In genomic region chr11:65842144-65842543, GRCh38 we compare ENCODE assay signal across 19 cellular contexts. TPM values are rescaled to one million over a fixed set of nuclear protein-coding genes. Genes with fewer than 3 reads are reported as not detected.
DNase-seq lines count a peak whose midpoint lies in the region; ATAC-seq, FAIRE-seq and TF ChIP-seq lines count a peak whose summit lies in the region.
"Had no signal": no experiment of that assay in that cellular context is flagged by ENCODE, and none has a peak within 500 bp of the region (broad histone marks: within the 10 kb centered on the region; RNA-seq: fewer than 3 reads in every experiment).

No MANE protein-coding gene starts in this region.

- intact Hi-C loops in transverse colon (cut with DNase I; ENCODE audit: low total_unique reads), result no loop called here

- H3K9me3 ChIP-seq in Karpas-422 (ENCODE audit: low read length) (no peaks in the 10 kb centered on the region), transverse colon (no peaks in the 10 kb centered on the region)

- H3K4me3 Mint-ChIP-seq in osteocyte (ENCODE audit: unreplicated experiment), result no peak overlapping the region
- H3K4me3 Mint-ChIP-seq: CD14-positive monocyte; CD8-positive, alpha-beta T cell; GM23338 had no signal

- no peaks in the 10 kb centered on the region for H4K20me1 ChIP-seq in Karpas-422 (ENCODE audit: insufficient read depth, low read depth, low read length)

- H3K4me3 ChIP-seq in Karpas-422 (ENCODE audit: low read length), result no peak overlapping the region
- H3K4me3 ChIP-seq in transverse colon, result no peak overlapping the region
- H3K4me3 ChIP-seq: GM23338 had no signal

- H3K4me2 ChIP-seq in Karpas-422 (ENCODE audit: low read depth, low read length, poor library complexity, severe bottlenecking), result no peak overlapping the region
- H3K4me2 ChIP-seq: GM23338 had no signal

- no peak overlapping the region for H3K9ac ChIP-seq in Karpas-422 (ENCODE audit: low read length)

- H3K27me3 Mint-ChIP-seq in osteocyte (ENCODE audit: unreplicated experiment), result no peaks in the 10 kb centered on the region

- H3K36me3 ChIP-seq in Karpas-422 (ENCODE audit: insufficient read depth, low read length) (no peaks in the 10 kb centered on the region), transverse colon (no peaks in the 10 kb centered on the region)

- no peaks in the 10 kb centered on the region for H3K9me2 ChIP-seq in Karpas-422 (replicated peaks; ENCODE audit: insufficient read depth, low read length)

- in situ Hi-C loops in transverse colon (cut with MboI; ENCODE audit: low pct_ligation_motif_present in 1 of 4, low pct_unique_long_range_greater_than_20kb in 1 of 4, low sequenced_read_pairs in 3 of 4), result no loop called here

- TF ChIP-seq CTCF in transverse colon (IDR thresholded peaks at IDR 0.05) (no peak), osteocyte (IDR thresholded peaks at IDR 0.05) (no peak)

- no peak for TF ChIP-seq EP300 in transverse colon (IDR thresholded peaks at IDR 0.05; ENCODE audit: low read depth)

- H3K27ac Mint-ChIP-seq in osteocyte (ENCODE audit: unreplicated experiment), result no peak overlapping the region
- H3K27ac Mint-ChIP-seq: CD14-positive monocyte; CD8-positive, alpha-beta T cell; GM23338 had no signal

- peaks cover 1% of the 10 kb centered on the region for H3K36me3 Mint-ChIP-seq in osteocyte (ENCODE audit: unreplicated experiment)
- H3K36me3 Mint-ChIP-seq: CD14-positive monocyte; CD8-positive, alpha-beta T cell had no signal

- no peak overlapping the region for H3K27ac ChIP-seq in Karpas-422 (ENCODE audit: low read length)
- H3K27ac ChIP-seq in transverse colon, result peak overlapping the region in 1 of 4 donors; percentile 14
- H3K27ac ChIP-seq: 22Rv1 had no signal

- TF ChIP-seq POLR2A in GM12891 (IDR thresholded peaks at IDR 0.05; ENCODE audit: low read depth, low read length) (no peak), transverse colon (IDR thresholded peaks at IDR 0.05) (no peak)

- no peaks in the 10 kb centered on the region for H3K79me2 ChIP-seq in Karpas-422 (ENCODE audit: low read length)

- H3K4me1 Mint-ChIP-seq in osteocyte (ENCODE audit: unreplicated experiment), result peaks cover 1% of the 10 kb centered on the region
- H3K4me1 Mint-ChIP-seq: CD14-positive monocyte, GM23338 had no signal

- H3K4me1 ChIP-seq in Karpas-422 (ENCODE audit: low read length) (no peaks in the 10 kb centered on the region), transverse colon (peaks cover 0 to 26% (median 0%) of the 10 kb centered on the region in 4 donors)

- H3K27me3 ChIP-seq in Karpas-422 (ENCODE audit: low read length) (no peaks in the 10 kb centered on the region), transverse colon (no peaks in the 10 kb centered on the region)

- WGBS in transverse colon (ENCODE audit: low coverage in 1 of 2), 2 donors, result 81 to 88% methylated on average over 3 to 4 of the region's 4 CpGs

- no peak overlapping the region for H2AFZ ChIP-seq in Karpas-422 (ENCODE audit: low read length)
- H2AFZ ChIP-seq: GM23338 had no signal

- FAIRE-seq in GM12891 (lab: Jason Lieb, UNC), result peak; percentile 43
- FAIRE-seq: D721Med, GM18507 had no signal

- DNase-seq in GM12891 (ENCODE audit: insufficient read length, low spot score) (no peak), Karpas-422 (peak; percentile 23), transverse colon (peak; percentile 24), osteocyte (ENCODE audit: extremely low spot score, unreplicated experiment) (no peak)
- DNase-seq in stimulated activated CD4-positive, alpha-beta T cell treated with anti-CD3 and anti-CD28 coated beads, Interleukin-2, amount 100 ng/mL, for 48 hours, result no peak
- DNase-seq: CD8-positive, alpha-beta T cell; COR-L47; DMS153; GF-D8; H7 had no signal

- H3K9me3 Mint-ChIP-seq in osteocyte (ENCODE audit: unreplicated experiment), result no peaks in the 10 kb centered on the region
- H3K9me3 Mint-ChIP-seq: CD8-positive, alpha-beta T cell; GM23338 had no signal

- ATAC-seq in esophagus mucosa (peak; percentile 53), GM21737 (IDR thresholded peaks at IDR 0.05; ENCODE audit: unreplicated experiment) (no peak)
- ATAC-seq: CD8-positive, alpha-beta T cell; GM23338 had no signal

TF ChIP-seq in GM12891, 5 proteins besides CTCF, POLR2A, EP300 and RAD21:
- no peak for TF ChIP-seq POU2F2 (IDR thresholded peaks at IDR 0.05; ENCODE audit: low read depth, low read length)
- no peak for TF ChIP-seq SPI1 (IDR thresholded peaks at IDR 0.05; ENCODE audit: low read depth, low read length)
- TF ChIP-seq POLR2AphosphoS5 (IDR thresholded peaks at IDR 0.05; ENCODE audit: low read depth, low read length), result no peak
- TF ChIP-seq PAX5 (IDR thresholded peaks at IDR 0.05; ENCODE audit: insufficient read depth, low read length, severe bottlenecking), result no peak
- TF ChIP-seq TAF1 (IDR thresholded peaks at IDR 0.05; ENCODE audit: low read depth, low read length), result no peak
TF ChIP-seq in GM12891: peak in this region for 0.

RNA-seq across cellular contexts. Expression of gene SNX32, which starts 8.4 kb away (rescaled TPM):
- 1.4 TPM for polyA plus RNA-seq in GM12891 (2012; ENCODE audit: low read depth, missing spikeins)
- not detected in 2 replicates for total RNA-seq in Karpas-422 (2014; rRNA removed; shearing (Covaris generic); ENCODE audit: low replicate concordance)
- total RNA-seq in esophagus mucosa (0.12 TPM), transverse colon (10 to 100 TPM in 1 of 4 donors, 1 to 10 TPM in 1, under 1 TPM in 1, not detected in 1; 0.60 to 10.0 (median 1.6) TPM), osteocyte (4.0 and 4.1 TPM in 2 replicates)
- total RNA-seq: HT-29 had no signal

RNA-seq across cellular contexts. Expression of gene CFL1, which starts 15.8 kb away (rescaled TPM):
- polyA plus RNA-seq in GM12891 (2012; ENCODE audit: low read depth, missing spikeins), result 899 TPM
- 514 and 827 TPM in 2 replicates for total RNA-seq in Karpas-422 (2014; rRNA removed; shearing (Covaris generic); ENCODE audit: low replicate concordance)
- total RNA-seq in esophagus mucosa (645 TPM), transverse colon (1,000 to 10,000 TPM; 1,308 to 1,852 (median 1,703) TPM), osteocyte (939 and 946 TPM in 2 replicates)

RNA-seq across cellular contexts. Expression of gene MUS81, which starts 18.1 kb away (rescaled TPM):
- polyA plus RNA-seq in GM12891 (2012; ENCODE audit: low read depth, missing spikeins), result 49.9 TPM
- total RNA-seq in Karpas-422 (2014; rRNA removed; shearing (Covaris generic); ENCODE audit: low replicate concordance), result 41.3 and 89.0 TPM in 2 replicates
- 20.4 TPM for total RNA-seq in esophagus mucosa
- 100 to 1,000 TPM in 1 of 4 donors, 10 to 100 TPM in 3; 58.3 to 191 (median 81.2) TPM for total RNA-seq in transverse colon
- total RNA-seq in osteocyte, result 63.7 and 68.5 TPM in 2 replicates

RNA-seq across cellular contexts. Expression of gene EFEMP2, which starts 30.5 kb away (rescaled TPM):
- polyA plus RNA-seq in GM12891 (2012; ENCODE audit: low read depth, missing spikeins), result 4.7 TPM
- total RNA-seq in Karpas-422 (2014; rRNA removed; shearing (Covaris generic); ENCODE audit: low replicate concordance), result 1.3 and 2.6 TPM in 2 replicates
- total RNA-seq in esophagus mucosa (4.6 TPM), transverse colon (10 to 100 TPM; 15.2 to 34.4 (median 25.1) TPM), osteocyte (130 and 131 TPM in 2 replicates)

RNA-seq across cellular contexts. Expression of gene CTSW, which starts 37.5 kb away (rescaled TPM):
- 3.3 TPM for polyA plus RNA-seq in GM12891 (2012; ENCODE audit: low read depth, missing spikeins)
- total RNA-seq in Karpas-422 (2014; rRNA removed; shearing (Covaris generic); ENCODE audit: low replicate concordance), result not detected in 2 replicates
- total RNA-seq in esophagus mucosa (not detected), transverse colon (1 to 10 TPM in 2 of 4 donors, not detected in 2; 1.1 to 1.8 TPM), osteocyte (not detected in 2 replicates)
- total RNA-seq: A673, GM23338, H7, HT-29 had no signal
- polyA plus RNA-seq: GM23338 had no signal

Comparison
In these comparisons a context has a peak if more than half of its experiments do, and no peak if none do; other contexts are left out.
1. DNase-seq: peak in Karpas-422 (single experiment) and transverse colon (single experiment); none in GM12891 (single experiment), osteocyte (single experiment) and stimulated activated CD4-positive, alpha-beta T cell treated with anti-CD3 and anti-CD28 coated beads, Interleukin-2, amount 100 ng/mL, for 48 hours (0 of 2).